17 cellular contexts compared by ENCODE assay signal in genomic region chr20:24998121-24998520, GRCh38. TPM values are rescaled to one million over a fixed set of nuclear protein-coding genes. Genes with fewer than 3 reads are reported as not detected.
"Had no signal": no experiment of that assay in that cellular context is flagged by ENCODE, and none has a peak within 500 bp of the region (broad histone marks: within the 10 kb centered on the region; RNA-seq: fewer than 3 reads in every experiment).

No MANE protein-coding gene starts in this region.

- H3K9ac ChIP-seq: parathyroid adenoma had no signal

- ATAC-seq: activated CD8-positive, alpha-beta T cell treated with anti-CD3 and anti-CD28 coated beads, Interleukin-2, amount 10 ng/mL, durations not matched to agents 7 days and 5 days; T-cell had no signal

- DNase-seq: activated CD4-positive, alpha-beta T cell treated with anti-CD3 and anti-CD28 coated beads for 4 hours; activated CD8-positive, alpha-beta T cell treated with anti-CD3 and anti-CD28 coated beads, Interleukin-2, amount 10 ng/mL, durations not matched to agents 7 days and 5 days; activated naive CD4-positive, alpha-beta T cell treated with anti-CD3 and anti-CD28 coated beads, Interleukin-2, amount 50 U/mL, for 16 hours; central memory CD4-positive, alpha-beta T cell; cortex of kidney; effector memory CD4-positive, alpha-beta T cell; glutamatergic neuron; stimulated activated CD4-positive, alpha-beta T cell treated with anti-CD3 and anti-CD28 coated beads, Interleukin-2, amount 100 ng/mL, for 24 hours; stimulated activated naive CD4-positive, alpha-beta T cell; T1000 had no signal

- H3K36me3 ChIP-seq: adrenal gland, suprapubic skin had no signal

- H3K9me3 ChIP-seq: adrenal gland, suprapubic skin had no signal

- H2AFZ ChIP-seq: parathyroid adenoma had no signal

- H3K27ac ChIP-seq: adrenal gland, SK-N-MC, suprapubic skin had no signal

- H3K27me3 ChIP-seq: adrenal gland, suprapubic skin had no signal

- H3K4me3 ChIP-seq: adrenal gland, SK-N-MC, suprapubic skin had no signal

RNA-seq across cellular contexts. Expression of gene CST7, which starts 49.1 kb away (rescaled TPM):
- total RNA-seq: epithelial cell of proximal tubule, urinary bladder had no signal
